8 cellular contexts compared by ENCODE assay signal in genomic region chr2:149586898-149587219, GRCh38. TPM values are rescaled to one million over a fixed set of nuclear protein-coding genes. Genes with fewer than 3 reads are reported as not detected.
DNase-seq lines count a peak whose midpoint lies in the region; ATAC-seq, FAIRE-seq and TF ChIP-seq lines count a peak whose summit lies in the region.

No MANE protein-coding gene starts in this region.

- H3K36me3 Mint-ChIP-seq in natural killer cell treated with Interleukin-12 subunit alpha and Interleukin-12 subunit beta and Interleukin-15 and Interleukin-18, amount 100 ng/mL, for 72 hours = peaks cover 15% of the 10 kb centered on the region

- DNase-seq in BE2C (no peak), MG63 (no peak), urothelium cell line (ENCODE audit: low spot score) (no peak)
- no peak for DNase-seq in natural killer cell treated with Interleukin-12 subunit alpha and Interleukin-12 subunit beta and Interleukin-15 and Interleukin-18, amount 100 ng/mL, for 72 hours (ENCODE audit: low spot score)
- DNase-seq in activated effector memory CD4-positive, alpha-beta T cell treated with Interleukin-2 at 50 U/mL for 16 hours = no peak

- H3K27ac ChIP-seq in duodenal mucosa (ENCODE audit: low read depth, low read length) = peak overlapping the region; percentile 95

- H3K27me3 Mint-ChIP-seq in natural killer cell treated with Interleukin-12 subunit alpha and Interleukin-12 subunit beta and Interleukin-15 and Interleukin-18, amount 100 ng/mL, for 72 hours = peaks cover 13 to 23% of the 10 kb centered on the region in 2 donors

- no peaks in the 10 kb centered on the region for H3K36me3 ChIP-seq in BE2C
- peaks cover 43% of the 10 kb centered on the region for H3K36me3 ChIP-seq in MG63
- peaks cover 1 to 2% of the 10 kb centered on the region in 2 donors for H3K36me3 ChIP-seq in duodenal mucosa (ENCODE audit: control insufficient read depth in 1 of 2, insufficient read depth in 2 of 2, low read length in 2 of 2)

- no peak for FAIRE-seq in urothelium cell line (lab: Jason Lieb, UNC)

- no peak for ATAC-seq in natural killer cell treated with Interleukin-12 subunit alpha and Interleukin-12 subunit beta and Interleukin-15 and Interleukin-18, amount 100 ng/mL, for 72 hours
- ATAC-seq in HG02852 (IDR thresholded peaks at IDR 0.05; ENCODE audit: unreplicated experiment) = no peak
- ATAC-seq in HG02884 (IDR thresholded peaks at IDR 0.05; ENCODE audit: unreplicated experiment) = no peak

- H3K27me3 ChIP-seq in BE2C (no peaks in the 10 kb centered on the region), MG63 (no peaks in the 10 kb centered on the region), duodenal mucosa (ENCODE audit: control insufficient read depth in 1 of 2, insufficient read depth in 2 of 2, low read length in 2 of 2) (no peaks in the 10 kb centered on the region)

- H3K4me1 ChIP-seq in BE2C (no peaks in the 10 kb centered on the region), duodenal mucosa (ENCODE audit: control insufficient read depth in 1 of 2, insufficient read depth in 2 of 2, low read length in 2 of 2) (peaks cover 7 to 13% of the 10 kb centered on the region in 2 donors)

- H3K9me3 Mint-ChIP-seq in natural killer cell treated with Interleukin-12 subunit alpha and Interleukin-12 subunit beta and Interleukin-15 and Interleukin-18, amount 100 ng/mL, for 72 hours = no peaks in the 10 kb centered on the region

- peak overlapping the region; percentile 94 to 97 for H3K9ac ChIP-seq in duodenal mucosa (ENCODE audit: low read depth in 1 of 2, low read length in 2 of 2)

- peaks cover 33 to 42% of the 10 kb centered on the region in 2 donors for H3K4me1 Mint-ChIP-seq in natural killer cell treated with Interleukin-12 subunit alpha and Interleukin-12 subunit beta and Interleukin-15 and Interleukin-18, amount 100 ng/mL, for 72 hours (ENCODE audit: low read depth in 2 of 2)

- TF ChIP-seq CTCF in BE2C (IDR thresholded peaks at IDR 0.05; ENCODE audit: low read depth, low read length) = no peak

- H3K4me3 ChIP-seq in BE2C (ENCODE audit: low read depth, low read length) = peak overlapping the region; percentile 79
- peak overlapping the region; percentile 91 for H3K4me3 ChIP-seq in MG63
- peak overlapping the region; percentile 96 to 97 for H3K4me3 ChIP-seq in duodenal mucosa (ENCODE audit: low read depth in 1 of 2, low read length in 2 of 2)

- H3K27ac Mint-ChIP-seq in natural killer cell treated with Interleukin-12 subunit alpha and Interleukin-12 subunit beta and Interleukin-15 and Interleukin-18, amount 100 ng/mL, for 72 hours = peak overlapping the region; percentile 99 to 100

- peak overlapping the region; percentile 100 for H3K4me3 Mint-ChIP-seq in natural killer cell treated with Interleukin-12 subunit alpha and Interleukin-12 subunit beta and Interleukin-15 and Interleukin-18, amount 100 ng/mL, for 72 hours

- H3K9me3 ChIP-seq in BE2C (no peaks in the 10 kb centered on the region), MG63 (no peaks in the 10 kb centered on the region), duodenal mucosa (ENCODE audit: control insufficient read depth in 1 of 2, low read length in 2 of 2) (no peaks in the 10 kb centered on the region)

RNA-seq across cellular contexts. Expression of gene MMADHC, which starts 0.7 kb away (rescaled TPM):
- 45.5 TPM for polyA plus RNA-seq in BE2C (2012; ENCODE audit: insufficient read depth, insufficient read length, low read depth)
- 207 and 282 TPM in 2 replicates for total RNA-seq in MG63 (2014; rRNA removed; shearing (Covaris generic); ENCODE audit: low replicate concordance)
- total RNA-seq in natural killer cell treated with Interleukin-12 subunit alpha and Interleukin-12 subunit beta and Interleukin-15 and Interleukin-18, amount 100 ng/mL, for 72 hours = 100 to 1,000 TPM in 1 of 2 donors, 10 to 100 TPM in 1; 77.8 to 106 TPM
